6 cellular contexts compared by ENCODE assay signal in the genomic region with DNA sequence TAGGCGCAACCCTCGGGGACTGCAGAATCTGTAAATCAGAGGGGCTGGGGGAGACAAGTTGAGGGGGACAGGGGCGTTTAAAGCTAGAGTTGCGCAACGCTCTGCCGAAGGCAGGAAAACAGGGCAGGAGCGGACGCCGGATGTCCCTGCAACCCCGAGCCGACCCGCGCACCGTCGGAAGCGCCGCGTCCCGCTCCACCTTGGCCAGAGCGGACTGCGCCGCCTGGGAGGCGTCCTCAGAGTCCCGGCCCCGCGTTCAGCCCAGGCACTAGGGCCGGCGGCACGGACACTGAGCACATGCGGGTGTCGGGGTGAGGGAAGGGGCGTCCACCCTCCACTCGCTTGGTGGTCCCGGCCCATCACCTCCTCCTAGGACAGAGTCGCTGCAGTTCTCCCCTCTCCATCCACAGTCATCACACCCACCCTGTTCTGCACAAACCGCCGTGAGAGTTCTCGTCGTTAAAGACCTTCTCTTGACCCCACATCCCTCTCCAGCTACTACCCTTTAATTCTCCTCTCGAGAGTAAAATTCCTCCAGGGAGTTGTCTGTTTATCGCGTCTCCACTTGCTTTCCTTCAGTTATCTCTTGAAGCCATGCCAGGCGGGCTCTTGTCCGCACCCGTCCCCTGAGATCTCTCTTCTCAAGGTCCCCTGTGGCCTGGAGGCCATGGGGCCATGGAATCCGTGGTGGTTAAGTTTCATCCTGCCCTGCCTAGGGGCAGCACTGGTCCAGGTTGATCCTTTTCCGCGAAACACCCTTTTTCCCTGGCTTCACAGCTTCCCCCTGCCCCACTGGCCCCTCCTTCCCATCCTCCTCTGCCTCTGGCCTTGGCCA. TPM values are rescaled to one million over a fixed set of nuclear protein-coding genes. Genes with fewer than 3 reads are reported as not detected.
DNase-seq lines count a peak whose midpoint lies in the region; ATAC-seq, FAIRE-seq and TF ChIP-seq lines count a peak whose summit lies in the region.

No MANE protein-coding gene starts in this region.

- H3K36me3 ChIP-seq in ectodermal cell (ENCODE audit: control insufficient read depth, insufficient read depth, low read length) (peaks cover 5% of the 10 kb centered on the region), sigmoid colon (peaks cover 0 to 13% (median 5%) of the 10 kb centered on the region in 4 donors)

- WGBS in ectodermal cell, 2 experiments = 13 to 15% methylated on average over 48 of the region's 48 CpGs
- WGBS in sigmoid colon, 2 donors = 6 to 13% methylated on average over 48 of the region's 48 CpGs

- H3K4me3 ChIP-seq in ectodermal cell (ENCODE audit: insufficient read depth, low read depth, low read length) (peak overlapping the region; percentile 86), sigmoid colon (peak overlapping the region; percentile 66 to 97 (median 86))

- peak; percentile 15 for ATAC-seq in Right ventricle myocardium inferior

- H3K9me3 ChIP-seq in ectodermal cell (ENCODE audit: control insufficient read depth, low read length) (no peaks in the 10 kb centered on the region), sigmoid colon (no peaks in the 10 kb centered on the region)

- no peak for TF ChIP-seq CTCF in sigmoid colon (IDR thresholded peaks at IDR 0.05)

- no peak overlapping the region for H3K27ac ChIP-seq in ectodermal cell (ENCODE audit: insufficient read depth, low read depth, low read length, poor library complexity, severe bottlenecking)
- H3K27ac ChIP-seq in sigmoid colon = peak overlapping the region; percentile 95 to 99 (median 97)

- H3K27me3 ChIP-seq in ectodermal cell (ENCODE audit: control insufficient read depth, insufficient read depth, low read length, poor library complexity, severe bottlenecking) = peaks cover 22% of the 10 kb centered on the region
- H3K27me3 ChIP-seq in sigmoid colon = no peaks in the 10 kb centered on the region

- TF ChIP-seq POLR2A in sigmoid colon (IDR thresholded peaks at IDR 0.05) = no peak

- H3K4me1 ChIP-seq in ectodermal cell (ENCODE audit: control insufficient read depth, insufficient read depth, low read length) = peaks cover 30% of the 10 kb centered on the region
- peaks cover 0 to 60% (median 49%) of the 10 kb centered on the region in 4 donors for H3K4me1 ChIP-seq in sigmoid colon

- no peak for FAIRE-seq in HTR-8/SVneo (lab: Jason Lieb, UNC)

- no peak for TF ChIP-seq EP300 in sigmoid colon (IDR thresholded peaks at IDR 0.05)

- DNase-seq in Right ventricle myocardium inferior (ENCODE audit: missing footprints) (peak; percentile 80), cardiac septum (ENCODE audit: low spot score) (no peak), sigmoid colon (peak; percentile 84), amygdala (lab: John Stamatoyannopoulos, UW) (no peak), HTR-8/SVneo (ENCODE audit: insufficient read length, low spot score) (no peak)

- intact Hi-C loops in Right ventricle myocardium inferior (cut with DNase I) (loop anchor here (1.0 kb wide), 1 partner anchor 42 kb away; no protein-coding TSS in a partner anchor), cardiac septum (cut with DNase I) (loop anchor here (2.0 kb wide), 1 partner anchor 19 kb away; a partner anchor contains a TSS), sigmoid colon (cut with DNase I) (loop anchor here (2.0 kb wide), 1 partner anchor 71 kb away; a partner anchor contains a TSS)

RNA-seq across cellular contexts. Expression of a gene that starts 0.8 kb away (rescaled TPM):
- total RNA-seq in Right ventricle myocardium inferior (43.1 TPM), cardiac septum (133 TPM), sigmoid colon (100 to 1,000 TPM; 274 to 923 (median 482) TPM)
- 367 TPM for polyA plus RNA-seq in ectodermal cell (2013, experiment 1 of 4)
- polyA plus RNA-seq in ectodermal cell (2013, experiment 2 of 4) = 396 TPM
- 299 TPM for polyA plus RNA-seq in ectodermal cell (2013, experiment 3 of 4)
- 330 TPM for polyA plus RNA-seq in ectodermal cell (2013, experiment 4 of 4)
- 10 to 100 TPM in 2 of 3 donors, 1 to 10 TPM in 1; 7.2 to 58.5 (median 14.4) TPM for polyA plus RNA-seq in sigmoid colon

RNA-seq across cellular contexts. Expression of a gene that starts 11.4 kb away (rescaled TPM):
- 4.4 TPM for total RNA-seq in Right ventricle myocardium inferior
- 4.7 TPM for total RNA-seq in cardiac septum
- polyA plus RNA-seq in ectodermal cell (2013, experiment 1 of 4) = 6.6 TPM
- 6.8 TPM for polyA plus RNA-seq in ectodermal cell (2013, experiment 2 of 4)
- polyA plus RNA-seq in ectodermal cell (2013, experiment 3 of 4) = 3.3 TPM
- 3.6 TPM for polyA plus RNA-seq in ectodermal cell (2013, experiment 4 of 4)
- total RNA-seq in sigmoid colon = 1 to 10 TPM; 4.6 to 8.0 (median 6.5) TPM
- 10 to 100 TPM in 1 of 3 donors, 1 to 10 TPM in 2; 3.0 to 20.2 (median 7.2) TPM for polyA plus RNA-seq in sigmoid colon

RNA-seq across cellular contexts. Expression of a gene that starts 18.5 kb away (rescaled TPM):
- 30.1 TPM for total RNA-seq in Right ventricle myocardium inferior
- 37.9 TPM for total RNA-seq in cardiac septum
- polyA plus RNA-seq in ectodermal cell (2013, experiment 1 of 4) = 104 TPM
- 98.4 TPM for polyA plus RNA-seq in ectodermal cell (2013, experiment 2 of 4)
- 70.5 TPM for polyA plus RNA-seq in ectodermal cell (2013, experiment 3 of 4)
- polyA plus RNA-seq in ectodermal cell (2013, experiment 4 of 4) = 81.7 TPM
- 10 to 100 TPM; 47.8 to 55.1 (median 51.6) TPM for total RNA-seq in sigmoid colon
- 10 to 100 TPM; 69.7 to 78.4 (median 72.6) TPM for polyA plus RNA-seq in sigmoid colon

RNA-seq across cellular contexts. Expression of a gene that starts 24.8 kb away (rescaled TPM):
- 32.2 TPM for total RNA-seq in Right ventricle myocardium inferior
- 27.5 TPM for total RNA-seq in cardiac septum
- polyA plus RNA-seq in ectodermal cell (2013, experiment 1 of 4) = 451 TPM
- polyA plus RNA-seq in ectodermal cell (2013, experiment 2 of 4) = 443 TPM
- polyA plus RNA-seq in ectodermal cell (2013, experiment 3 of 4) = 312 TPM
- polyA plus RNA-seq in ectodermal cell (2013, experiment 4 of 4) = 341 TPM
- total RNA-seq in sigmoid colon = 10 to 100 TPM; 54.8 to 100.0 (median 82.3) TPM
- 10 to 100 TPM in 2 of 3 donors, 1 to 10 TPM in 1; 6.0 to 22.2 (median 16.9) TPM for polyA plus RNA-seq in sigmoid colon

RNA-seq across cellular contexts. Expression of a gene that starts 51.6 kb away (rescaled TPM):
- 1.4 TPM for total RNA-seq in Right ventricle myocardium inferior
- total RNA-seq in cardiac septum = 5.1 TPM
- polyA plus RNA-seq in ectodermal cell (2013, experiment 1 of 4) = 16.6 TPM
- polyA plus RNA-seq in ectodermal cell (2013, experiment 2 of 4) = 13.0 TPM
- 13.3 TPM for polyA plus RNA-seq in ectodermal cell (2013, experiment 3 of 4)
- 16.5 TPM for polyA plus RNA-seq in ectodermal cell (2013, experiment 4 of 4)
- total RNA-seq in sigmoid colon = 1 to 10 TPM in 3 of 4 donors, under 1 TPM in 1; 0.82 to 2.5 (median 1.7) TPM
- 1 to 10 TPM in 1 of 3 donors, not detected in 2; 3.7 TPM for polyA plus RNA-seq in sigmoid colon

Comparison
In these comparisons a context has a peak if more than half of its experiments do, and no peak if none do; other contexts are left out.
1. DNase-seq: peak in Right ventricle myocardium inferior (single experiment) and sigmoid colon (single experiment); none in cardiac septum (single experiment), amygdala (0 of 56) and HTR-8/SVneo (single experiment).